ENCODE assay signal across 9 cellular contexts in the genomic region with DNA sequence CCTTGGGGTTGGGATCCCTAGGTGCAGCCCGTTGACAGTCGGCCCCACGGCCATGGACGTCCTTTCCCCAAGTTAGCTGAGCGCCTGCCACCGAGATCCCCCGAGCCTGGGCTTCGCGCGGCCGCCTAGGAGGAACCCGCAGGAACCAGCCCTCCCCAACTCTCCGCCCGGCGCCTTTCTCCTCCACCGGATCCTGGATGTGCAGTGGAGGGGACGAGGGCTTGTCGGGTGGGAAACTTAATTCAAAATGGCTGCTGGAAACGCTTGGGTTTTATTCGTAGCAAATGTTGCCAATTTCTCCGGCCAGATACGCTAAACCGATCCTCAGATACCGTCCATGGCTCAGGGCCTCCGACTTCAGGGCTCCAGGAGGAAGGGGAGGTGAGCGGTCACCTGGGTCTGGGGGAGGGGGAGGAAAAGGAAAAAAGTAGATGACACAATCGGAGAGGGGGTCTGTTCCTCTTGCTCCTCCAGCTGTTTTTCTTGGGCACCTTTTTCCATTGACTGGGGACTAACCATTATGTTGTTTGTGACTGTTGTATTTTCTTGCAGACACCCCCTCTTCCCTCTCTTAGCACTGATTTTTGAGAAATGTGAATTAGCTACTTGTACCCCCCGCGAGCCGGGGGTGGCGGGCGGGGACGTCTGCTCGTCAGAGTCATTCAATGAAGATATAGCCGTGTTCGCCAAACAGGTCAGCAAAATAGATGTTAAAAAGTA. TPM values are rescaled to one million over a fixed set of nuclear protein-coding genes. Genes with fewer than 3 reads are reported as not detected.
A peak's percentile ranks its signal among the peaks of the same experiment; 100 is the strongest.
DNase-seq lines count a peak whose midpoint lies in the region; ATAC-seq, FAIRE-seq and TF ChIP-seq lines count a peak whose summit lies in the region.
"Had no signal": no experiment of that assay in that cellular context is flagged by ENCODE, and none has a peak within 500 bp of the region (broad histone marks: within the 10 kb centered on the region; RNA-seq: fewer than 3 reads in every experiment).

No MANE protein-coding gene starts in this region.

- peak; percentile 6; the same call in 2 of the 3 replicates for ATAC-seq in GM23338

- H3K9ac ChIP-seq in iPS-18a (ENCODE audit: low read length), result no peak overlapping the region

- H3K9me2 ChIP-seq in GM23338 (ENCODE audit: insufficient read depth), result no peaks in the 10 kb centered on the region

- H3K4me1 ChIP-seq in GM23338 (ENCODE audit: insufficient read depth), result peaks cover 98% of the 10 kb centered on the region
- peaks cover 58% of the 10 kb centered on the region for H3K4me1 ChIP-seq in iPS-18a (ENCODE audit: control insufficient read depth, low read depth, low read length)
- H3K4me1 ChIP-seq in sigmoid colon, result peaks cover 0 to 9% (median 6%) of the 10 kb centered on the region in 4 donors

- peaks cover 29% of the 10 kb centered on the region for H3F3A ChIP-seq in GM23338 (replicated peaks; ENCODE audit: low read depth)

- H3K27me3 ChIP-seq in GM23338 (ENCODE audit: insufficient read depth), result peaks cover 100% of the 10 kb centered on the region
- peaks cover 100% of the 10 kb centered on the region for H3K27me3 ChIP-seq in iPS-18a (ENCODE audit: control insufficient read depth, insufficient read depth, low read length)
- H3K27me3 ChIP-seq in sigmoid colon, result no peaks in the 10 kb centered on the region

- TF ChIP-seq POLR2A in sigmoid colon (IDR thresholded peaks at IDR 0.05), result no peak

- H3K4me3 Mint-ChIP-seq in GM23338, result peak overlapping the region; percentile 76
- H3K4me3 Mint-ChIP-seq: activated naive CD4-positive, alpha-beta T cell treated with anti-CD3 and anti-CD28 coated beads for 36 hours had no signal

- peaks cover 74% of the 10 kb centered on the region for H3K4me1 Mint-ChIP-seq in GM23338

- no peaks in the 10 kb centered on the region for H3K36me3 Mint-ChIP-seq in GM23338 (ENCODE audit: low read depth)

- H3K36me3 ChIP-seq in GM23338 (ENCODE audit: insufficient read depth) (no peaks in the 10 kb centered on the region), iPS-18a (ENCODE audit: control insufficient read depth, low read depth, low read length) (no peaks in the 10 kb centered on the region), sigmoid colon (peaks cover 0 to 53% (median 4%) of the 10 kb centered on the region in 4 donors)

- H3K27ac ChIP-seq in GM23338 (ENCODE audit: low read depth), result no peak overlapping the region
- H3K27ac ChIP-seq in iPS-18a (ENCODE audit: low read length), result no peak overlapping the region
- H3K27ac ChIP-seq in sigmoid colon, result peak overlapping the region; percentile 93 to 99 (median 98)

- peak overlapping the region; percentile 87 for H3K4me2 ChIP-seq in GM23338

- H3K27ac Mint-ChIP-seq in GM23338, result no peak overlapping the region
- H3K27ac Mint-ChIP-seq: activated naive CD4-positive, alpha-beta T cell treated with anti-CD3 and anti-CD28 coated beads for 36 hours had no signal

- WGBS in sigmoid colon, 2 donors, result 17 to 48% methylated on average over 36 of the region's 36 CpGs

- H4K20me1 ChIP-seq in GM23338 (replicated peaks; ENCODE audit: insufficient read depth), result peaks cover 24% of the 10 kb centered on the region

- H3K4me3 ChIP-seq in GM23338 (peak overlapping the region; percentile 63), iPS-18a (ENCODE audit: low read length) (peak overlapping the region; percentile 59), sigmoid colon (peak overlapping the region; percentile 62 to 87 (median 84))

- DNase-seq in GM23338 (ENCODE audit: low spot score) (peak; percentile 73), astrocyte of the hippocampus (ENCODE audit: low read depth, low spot score) (peak; percentile 61), sigmoid colon (peak; percentile 64), D721Med (ENCODE audit: insufficient read length, low spot score) (no peak), AG08395 (ENCODE audit: low spot score) (no peak), NK-92 (lab: John Stamatoyannopoulos, UW; ENCODE audit: unreplicated experiment) (no peak)
- no peak for DNase-seq in stimulated activated CD4-positive, alpha-beta T cell treated with anti-CD3 and anti-CD28 coated beads, Interleukin-12 subunit alpha, Interleukin-12 subunit beta, amount 100 ng/mL, for 4 hours
- DNase-seq: activated naive CD4-positive, alpha-beta T cell treated with anti-CD3 and anti-CD28 coated beads for 36 hours had no signal

- no peaks in the 10 kb centered on the region for H3K79me2 ChIP-seq in GM23338 (replicated peaks; ENCODE audit: insufficient read depth)

- H3K9me3 Mint-ChIP-seq in GM23338, result no peaks in the 10 kb centered on the region; the same call in 1 of the 3 replicates
- H3K9me3 Mint-ChIP-seq: activated naive CD4-positive, alpha-beta T cell treated with anti-CD3 and anti-CD28 coated beads for 36 hours had no signal

- TF ChIP-seq CTCF in GM23338 (conservative IDR thresholded peaks at IDR 0.05; ENCODE audit: low read depth in 2 of 2), result no peak
- TF ChIP-seq CTCF in sigmoid colon (IDR thresholded peaks at IDR 0.05), result no peak
- TF ChIP-seq CTCF in D721Med (IDR thresholded peaks at IDR 0.05; ENCODE audit: insufficient read depth, missing control alignments), result no peak

- intact Hi-C loops in sigmoid colon (cut with DNase I), result loop anchor here (10.0 kb wide), 4 partner anchors 525 to 955 kb away; partner anchors contain the start of gene ETAA1

- H3K9me3 ChIP-seq in iPS-18a (ENCODE audit: control insufficient read depth, low read depth, low read length) (no peaks in the 10 kb centered on the region), sigmoid colon (no peaks in the 10 kb centered on the region)

- no peak for TF ChIP-seq EP300 in sigmoid colon (IDR thresholded peaks at IDR 0.05)

- no peak for FAIRE-seq in D721Med (lab: Jason Lieb, UNC)

- H2AFZ ChIP-seq in GM23338, result peak overlapping the region; percentile 74

- peaks cover 100% of the 10 kb centered on the region for H3K27me3 Mint-ChIP-seq in GM23338 (ENCODE audit: insufficient read depth, low read depth, poor library complexity)

TF ChIP-seq in GM23338, 12 proteins besides CTCF, POLR2A, EP300 and RAD21:
- peak; percentile 84 for TF ChIP-seq EZH2 (IDR thresholded peaks at IDR 0.05; ENCODE audit: low read depth, unreplicated experiment)
- TF ChIP-seq, protein P1, sequence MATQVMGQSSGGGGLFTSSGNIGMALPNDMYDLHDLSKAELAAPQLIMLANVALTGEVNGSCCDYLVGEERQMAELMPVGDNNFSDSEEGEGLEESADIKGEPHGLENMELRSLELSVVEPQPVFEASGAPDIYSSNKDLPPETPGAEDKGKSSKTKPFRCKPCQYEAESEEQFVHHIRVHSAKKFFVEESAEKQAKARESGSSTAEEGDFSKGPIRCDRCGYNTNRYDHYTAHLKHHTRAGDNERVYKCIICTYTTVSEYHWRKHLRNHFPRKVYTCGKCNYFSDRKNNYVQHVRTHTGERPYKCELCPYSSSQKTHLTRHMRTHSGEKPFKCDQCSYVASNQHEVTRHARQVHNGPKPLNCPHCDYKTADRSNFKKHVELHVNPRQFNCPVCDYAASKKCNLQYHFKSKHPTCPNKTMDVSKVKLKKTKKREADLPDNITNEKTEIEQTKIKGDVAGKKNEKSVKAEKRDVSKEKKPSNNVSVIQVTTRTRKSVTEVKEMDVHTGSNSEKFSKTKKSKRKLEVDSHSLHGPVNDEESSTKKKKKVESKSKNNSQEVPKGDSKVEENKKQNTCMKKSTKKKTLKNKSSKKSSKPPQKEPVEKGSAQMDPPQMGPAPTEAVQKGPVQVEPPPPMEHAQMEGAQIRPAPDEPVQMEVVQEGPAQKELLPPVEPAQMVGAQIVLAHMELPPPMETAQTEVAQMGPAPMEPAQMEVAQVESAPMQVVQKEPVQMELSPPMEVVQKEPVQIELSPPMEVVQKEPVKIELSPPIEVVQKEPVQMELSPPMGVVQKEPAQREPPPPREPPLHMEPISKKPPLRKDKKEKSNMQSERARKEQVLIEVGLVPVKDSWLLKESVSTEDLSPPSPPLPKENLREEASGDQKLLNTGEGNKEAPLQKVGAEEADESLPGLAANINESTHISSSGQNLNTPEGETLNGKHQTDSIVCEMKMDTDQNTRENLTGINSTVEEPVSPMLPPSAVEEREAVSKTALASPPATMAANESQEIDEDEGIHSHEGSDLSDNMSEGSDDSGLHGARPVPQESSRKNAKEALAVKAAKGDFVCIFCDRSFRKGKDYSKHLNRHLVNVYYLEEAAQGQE (IDR thresholded peaks at IDR 0.05; ENCODE audit: unreplicated experiment), result no peak
- TF ChIP-seq EZH2phosphoT487 (IDR thresholded peaks at IDR 0.05; ENCODE audit: unreplicated experiment), result peak; percentile 90

RNA-seq across cellular contexts. Expression of gene MEIS1, which starts 4.5 kb away (rescaled TPM):
- total RNA-seq in GM23338 (2014; rRNA removed; shearing (Covaris generic)), result 0.28 TPM in 1 of 2 replicates, not detected in the other
- polyA plus RNA-seq in GM23338 (2016; fragmentation: Nextera tagmentation; extraction: Ambion mirVana) (0.16 TPM in 1 of 2 replicates, not detected in the other), sigmoid colon (10 to 100 TPM in 1 of 3 donors, 1 to 10 TPM in 2; 2.8 to 14.2 (median 7.8) TPM)
- 100 to 1,000 TPM; 108 to 144 (median 128) TPM for total RNA-seq in sigmoid colon
- total RNA-seq: activated naive CD4-positive, alpha-beta T cell treated with anti-CD3 and anti-CD28 coated beads for 36 hours had no signal

Comparison
In these comparisons a context has a peak if more than half of its experiments do, and no peak if none do; other contexts are left out.
1. DNase-seq: peak in GM23338 (single experiment), astrocyte of the hippocampus (single experiment) and sigmoid colon (single experiment); none in D721Med (single experiment), AG08395 (single experiment), NK-92 (single experiment) and stimulated activated CD4-positive, alpha-beta T cell treated with anti-CD3 and anti-CD28 coated beads, Interleukin-12 subunit alpha, Interleukin-12 subunit beta, amount 100 ng/mL, for 4 hours (single experiment).
2. H3K27ac ChIP-seq: peak in sigmoid colon (4 of 4); none in GM23338 (single experiment) and iPS-18a (single experiment).
3. RNA of gene MEIS1, which starts 4.5 kb away (total RNA-seq): 108 to 144 TPM in sigmoid colon; 0.28 TPM in GM23338; every median in the first group is over 10 times any median in the second.
4. Peak in every context shown above with its lines, with median percentiles within 50 percentile points of each other: H3K4me3 ChIP-seq.